27 cellular contexts compared by ENCODE assay signal in the genomic region with DNA sequence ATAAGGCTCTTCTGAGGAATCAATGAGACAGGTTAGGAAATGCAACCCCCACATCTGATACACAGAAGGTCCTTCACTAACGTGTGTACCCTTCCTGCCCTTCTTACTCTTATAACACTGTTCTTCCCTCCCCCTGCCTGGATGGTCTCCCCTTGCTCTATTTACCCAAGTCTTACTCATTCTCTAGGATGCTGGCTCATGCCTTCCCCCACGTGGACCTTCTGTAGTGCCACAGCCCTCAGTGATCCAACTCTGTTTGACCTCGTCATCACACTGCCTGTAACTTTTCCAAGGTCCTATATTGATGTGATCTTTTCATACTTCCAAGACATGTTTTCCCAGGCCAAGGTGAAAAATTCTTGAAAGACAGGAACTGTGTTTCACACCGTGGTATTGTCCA.
DNase-seq lines count a peak whose midpoint lies in the region; ATAC-seq, FAIRE-seq and TF ChIP-seq lines count a peak whose summit lies in the region.
"Had no signal": no experiment of that assay in that cellular context is flagged by ENCODE, and none has a peak within 500 bp of the region (broad histone marks: within the 10 kb centered on the region; RNA-seq: fewer than 3 reads in every experiment).

No MANE protein-coding gene starts in this region.

- peak overlapping the region in 3 of 5 experiments; percentile 8 to 87 (median 72) for H3K27ac Mint-ChIP-seq in brain
- no peak overlapping the region for H3K27ac Mint-ChIP-seq in activated naive CD8-positive, alpha-beta T cell treated with anti-CD3 and anti-CD28 coated beads, Interleukin-2, amount 50 U/mL, for 24 hours
- H3K27ac Mint-ChIP-seq: activated B cell treated with CpG ODN at 0.5 μM for 24 hours; activated CD4-positive, alpha-beta memory T cell treated with anti-CD3 and anti-CD28 coated beads, Interleukin-2, amount 10 ng/mL, durations not matched to agents 7 days and 5 days had no signal

- H3K4me2 ChIP-seq in A549, result peak overlapping the region; percentile 35

- DNase-seq in A549 (ENCODE audit: low read depth in 1 of 2, low spot score in 1 of 2) (peak in 1 of 2 experiments; percentile 29), LNCaP clone FGC (ENCODE audit: low read depth) (peak; percentile 10), iris pigment epithelial cell (ENCODE audit: low read depth) (peak; percentile 28), SW480 (ENCODE audit: low spot score) (no peak), DMS 273 (lab: John Stamatoyannopoulos, UW; ENCODE audit: unreplicated experiment) (no peak)
- no peak for DNase-seq in activated naive CD8-positive, alpha-beta T cell treated with anti-CD3 and anti-CD28 coated beads, Interleukin-2, amount 50 U/mL, for 24 hours
- DNase-seq: activated B cell treated with CpG ODN at 0.5 μM for 24 hours; activated CD4-positive, alpha-beta memory T cell treated with anti-CD3 and anti-CD28 coated beads, Interleukin-2, amount 10 ng/mL, durations not matched to agents 7 days and 5 days; activated effector memory CD4-positive, alpha-beta T cell treated with anti-CD3 and anti-CD28 coated beads, Interleukin-2, amount 50 U/mL, for 16 hours; BE2C; DMS79 treated with DMSO at 0.1 percent for 48 hours; foreskin fibroblast; H9; heart left ventricle; Karpas-422; left cardiac atrium; NCI-H187 treated with DMSO at 0.1 percent for 48 hours; NCI-H526 treated with DMSO at 0.1 percent for 48 hours; retina; stimulated activated CD4-positive, alpha-beta T cell treated with anti-CD3 and anti-CD28 coated beads, Interleukin-12 subunit alpha, Interleukin-12 subunit beta, amount 100 ng/mL, for 4 hours; stimulated activated CD4-positive, alpha-beta T cell treated with anti-CD3 and anti-CD28 coated beads, Interleukin-4, amount 100 ng/mL, for 4 hours; stimulated activated naive CD4-positive, alpha-beta T cell treated with Interleukin-2 at 50 U/mL for 16 hours had no signal

- no peak overlapping the region for H3K4me3 Mint-ChIP-seq in brain
- H3K4me3 Mint-ChIP-seq in activated naive CD8-positive, alpha-beta T cell treated with anti-CD3 and anti-CD28 coated beads, Interleukin-2, amount 50 U/mL, for 24 hours, result no peak overlapping the region
- H3K4me3 Mint-ChIP-seq: activated B cell treated with CpG ODN at 0.5 μM for 24 hours; activated CD4-positive, alpha-beta memory T cell treated with anti-CD3 and anti-CD28 coated beads, Interleukin-2, amount 10 ng/mL, durations not matched to agents 7 days and 5 days; central memory CD8-positive, alpha-beta T cell; H9 had no signal

- no peak; a peak in 1 of 5 replicates for TF ChIP-seq RAD21 in A549 (conservative IDR thresholded peaks at IDR 0.05 in 1 of 2, IDR thresholded peaks at IDR 0.05 in 1 of 2)

- TF ChIP-seq EP300 in A549 (IDR thresholded peaks at IDR 0.05), result no peak

- no peaks in the 10 kb centered on the region for H3K9me3 ChIP-seq in A549
- H3K9me3 ChIP-seq: BE2C, heart left ventricle had no signal

- H3K9me3 Mint-ChIP-seq in brain, result no peaks in the 10 kb centered on the region
- no peaks in the 10 kb centered on the region for H3K9me3 Mint-ChIP-seq in activated naive CD8-positive, alpha-beta T cell treated with anti-CD3 and anti-CD28 coated beads, Interleukin-2, amount 50 U/mL, for 24 hours
- H3K9me3 Mint-ChIP-seq: activated B cell treated with CpG ODN at 0.5 μM for 24 hours; activated CD4-positive, alpha-beta memory T cell treated with anti-CD3 and anti-CD28 coated beads, Interleukin-2, amount 10 ng/mL, durations not matched to agents 7 days and 5 days; central memory CD8-positive, alpha-beta T cell; H9 had no signal

- POLR2A ChIA-PET in A549 (lab: Yijun Ruan, JAX), result no interaction called here

- TF ChIP-seq POLR2A in A549 (IDR thresholded peaks at IDR 0.05; ENCODE audit: low read length), result no peak

- no peak for FAIRE-seq in A549 (lab: Jason Lieb, UNC)

- no peak overlapping the region for H3K4me3 ChIP-seq in A549
- no peak overlapping the region for H3K4me3 ChIP-seq in LNCaP clone FGC (ENCODE audit: low read depth, low read length)
- H3K4me3 ChIP-seq: heart left ventricle, SK-N-MC had no signal

- 36% methylated on average over 4 of the region's 4 CpGs for WGBS in A549 (ENCODE audit: missing lambda C conversion rate)

- ATAC-seq in A549, result peak in 1 of 2 experiments; percentile 58; a peak in 3 of 6 replicates
- ATAC-seq in GM21717 (IDR thresholded peaks at IDR 0.05; ENCODE audit: unreplicated experiment), result no peak
- ATAC-seq in activated naive CD8-positive, alpha-beta T cell treated with anti-CD3 and anti-CD28 coated beads, Interleukin-2, amount 50 U/mL, for 24 hours, result no peak
- ATAC-seq: heart left ventricle, left cardiac atrium had no signal

- peaks cover 29% of the 10 kb centered on the region for H3K4me1 ChIP-seq in A549
- H3K4me1 ChIP-seq: BE2C had no signal

- peaks cover 26% of the 10 kb centered on the region for H3K4me1 Mint-ChIP-seq in brain
- peaks cover 15% of the 10 kb centered on the region for H3K4me1 Mint-ChIP-seq in activated naive CD8-positive, alpha-beta T cell treated with anti-CD3 and anti-CD28 coated beads, Interleukin-2, amount 50 U/mL, for 24 hours

- no peaks in the 10 kb centered on the region for H3K27me3 Mint-ChIP-seq in brain
- H3K27me3 Mint-ChIP-seq in activated naive CD8-positive, alpha-beta T cell treated with anti-CD3 and anti-CD28 coated beads, Interleukin-2, amount 50 U/mL, for 24 hours, result no peaks in the 10 kb centered on the region
- H3K27me3 Mint-ChIP-seq: activated B cell treated with CpG ODN at 0.5 μM for 24 hours; activated CD4-positive, alpha-beta memory T cell treated with anti-CD3 and anti-CD28 coated beads, Interleukin-2, amount 10 ng/mL, durations not matched to agents 7 days and 5 days; central memory CD8-positive, alpha-beta T cell had no signal

- H3K36me3 Mint-ChIP-seq in brain, result peaks cover 4% of the 10 kb centered on the region
- H3K36me3 Mint-ChIP-seq in activated naive CD8-positive, alpha-beta T cell treated with anti-CD3 and anti-CD28 coated beads, Interleukin-2, amount 50 U/mL, for 24 hours (ENCODE audit: low read depth), result no peaks in the 10 kb centered on the region

- CTCF ChIA-PET in A549 (lab: Yijun Ruan, JAX), result interaction anchor here (0.7 to 6.2 kb wide), 2 partner anchors 32 to 656 kb away, joined by 3 to 56 read pairs; no protein-coding TSS in a partner anchor

- peak overlapping the region in 1 of 2 experiments; percentile 48; a peak in 2 of 6 replicates for H3K27ac ChIP-seq in A549
- H3K27ac ChIP-seq: RWPE1, SK-N-MC had no signal

- TF ChIP-seq CTCF in A549 (IDR thresholded peaks at IDR 0.05), result no peak
- no peak for TF ChIP-seq CTCF in LNCaP clone FGC (IDR thresholded peaks at IDR 0.05; ENCODE audit: control insufficient read depth, extremely low read depth, insufficient read depth)
- TF ChIP-seq CTCF in brain (conservative IDR thresholded peaks at IDR 0.05), result no peak

TF ChIP-seq in A549, 52 proteins besides CTCF, POLR2A, EP300 and RAD21:
- no peak for TF ChIP-seq JUN (IDR thresholded peaks at IDR 0.05)
- TF ChIP-seq RARB (CRISPR knock-in tag; IDR thresholded peaks at IDR 0.05), result no peak
- no peak for TF ChIP-seq FOSL2 (IDR thresholded peaks at IDR 0.05)
- peak; percentile 34; the same call in 1 of the 2 replicates for TF ChIP-seq FOSL2 (CRISPR knock-in tag; IDR thresholded peaks at IDR 0.05)
- TF ChIP-seq, protein P1, sequence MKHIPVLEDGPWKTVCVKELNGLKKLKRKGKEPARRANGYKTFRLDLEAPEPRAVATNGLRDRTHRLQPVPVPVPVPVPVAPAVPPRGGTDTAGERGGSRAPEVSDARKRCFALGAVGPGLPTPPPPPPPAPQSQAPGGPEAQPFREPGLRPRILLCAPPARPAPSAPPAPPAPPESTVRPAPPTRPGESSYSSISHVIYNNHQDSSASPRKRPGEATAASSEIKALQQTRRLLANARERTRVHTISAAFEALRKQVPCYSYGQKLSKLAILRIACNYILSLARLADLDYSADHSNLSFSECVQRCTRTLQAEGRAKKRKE (CRISPR knock-in tag; IDR thresholded peaks at IDR 0.05; ENCODE audit: low read depth), result no peak
- TF ChIP-seq, protein P2, sequence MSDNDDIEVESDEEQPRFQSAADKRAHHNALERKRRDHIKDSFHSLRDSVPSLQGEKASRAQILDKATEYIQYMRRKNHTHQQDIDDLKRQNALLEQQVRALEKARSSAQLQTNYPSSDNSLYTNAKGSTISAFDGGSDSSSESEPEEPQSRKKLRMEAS (IDR thresholded peaks at IDR 0.05), result peak; percentile 62
- TF ChIP-seq POLR2AphosphoS2 (conservative IDR thresholded peaks at IDR 0.05; ENCODE audit: low read length), result no peak
- no peak for TF ChIP-seq RCOR1 (IDR thresholded peaks at IDR 0.05; ENCODE audit: low read depth, low read length)
- no peak for TF ChIP-seq NR3C1 (IDR thresholded peaks at IDR 0.05)
- TF ChIP-seq, protein P3, sequence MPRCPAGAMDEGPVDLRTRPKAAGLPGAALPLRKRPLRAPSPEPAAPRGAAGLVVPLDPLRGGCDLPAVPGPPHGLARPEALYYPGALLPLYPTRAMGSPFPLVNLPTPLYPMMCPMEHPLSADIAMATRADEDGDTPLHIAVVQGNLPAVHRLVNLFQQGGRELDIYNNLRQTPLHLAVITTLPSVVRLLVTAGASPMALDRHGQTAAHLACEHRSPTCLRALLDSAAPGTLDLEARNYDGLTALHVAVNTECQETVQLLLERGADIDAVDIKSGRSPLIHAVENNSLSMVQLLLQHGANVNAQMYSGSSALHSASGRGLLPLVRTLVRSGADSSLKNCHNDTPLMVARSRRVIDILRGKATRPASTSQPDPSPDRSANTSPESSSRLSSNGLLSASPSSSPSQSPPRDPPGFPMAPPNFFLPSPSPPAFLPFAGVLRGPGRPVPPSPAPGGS (IDR thresholded peaks at IDR 0.05), result no peak
- no peak for TF ChIP-seq RFX5 (IDR thresholded peaks at IDR 0.05)
- no peak for TF ChIP-seq HOXB5 (CRISPR knock-in tag; IDR thresholded peaks at IDR 0.05)
- TF ChIP-seq EHMT2 (IDR thresholded peaks at IDR 0.05; ENCODE audit: low read depth), result no peak
- TF ChIP-seq FOXS1 (CRISPR knock-in tag; IDR thresholded peaks at IDR 0.05), result no peak
- TF ChIP-seq HOXA7 (CRISPR knock-in tag; IDR thresholded peaks at IDR 0.05), result no peak
- TF ChIP-seq HEYL (CRISPR knock-in tag; IDR thresholded peaks at IDR 0.05), result no peak
- TF ChIP-seq EHF (CRISPR knock-in tag; IDR thresholded peaks at IDR 0.05), result no peak

Comparison
In these comparisons a context has a peak if more than half of its experiments do, and no peak if none do; other contexts are left out.
1. DNase-seq: peak in LNCaP clone FGC (single experiment) and iris pigment epithelial cell (single experiment); none in SW480 (single experiment), DMS 273 (single experiment) and activated naive CD8-positive, alpha-beta T cell treated with anti-CD3 and anti-CD28 coated beads, Interleukin-2, amount 50 U/mL, for 24 hours (single experiment).